In genomic region chr5:62333250-62333800, GRCh38 we compare ENCODE assay signal across 22 cellular contexts. TPM values are rescaled to one million over a fixed set of nuclear protein-coding genes. Genes with fewer than 3 reads are reported as not detected.
DNase-seq lines count a peak whose midpoint lies in the region; ATAC-seq lines count a peak whose summit lies in the region.
"Had no signal": no experiment of that assay in that cellular context is flagged by ENCODE, and none has a peak within 500 bp of the region (broad histone marks: within the 10 kb centered on the region; RNA-seq: fewer than 3 reads in every experiment).

No MANE protein-coding gene starts in this region.

- intact Hi-C loops in CD4-positive, alpha-beta memory T cell (cut with micrococcal nuclease): no loop called here

- DNase-seq in T-helper 2 cell treated with Interferon-gamma antibody and Interleukin-4, amounts not matched to agents 5 μg/mL and 100 μg/mL, for 36 hours (ENCODE audit: low spot score): no peak
- no peak for DNase-seq in T-helper 2 cell
- DNase-seq in CD4-positive, alpha-beta memory T cell: no peak
- DNase-seq in medulla oblongata (ENCODE audit: extremely low spot score): peak; percentile 17
- no peak for DNase-seq in kidney tubule cell (ENCODE audit: low spot score)
- no peak for DNase-seq in stimulated activated CD4-positive, alpha-beta T cell treated with anti-CD3 and anti-CD28 coated beads, Interleukin-2, amount 100 ng/mL, for 24 hours
- DNase-seq in NCI-H510A (lab: John Stamatoyannopoulos, UW): no peak
- DNase-seq: activated CD4-positive, alpha-beta T cell treated with anti-CD3 and anti-CD28 coated beads, Interleukin-2, amount 10 ng/mL, durations not matched to agents 7 days and 5 days; activated T-cell treated with anti-CD3 and anti-CD28 coated beads, Interleukin-2, amount 50 U/mL, for 1 hour; adrenal gland; cerebellar nuclear complex; endodermal cell; heart right ventricle; NCI-H1436; NCI-H2171 treated with DMSO at 0.1 percent for 48 hours; NCI-H748 treated with DMSO at 0.1 percent for 48 hours; PC-9; stimulated activated CD4-positive, alpha-beta T cell treated with anti-CD3 and anti-CD28 coated beads, Interleukin-12 subunit alpha, Interleukin-12 subunit beta, amount 100 ng/mL, for 4 hours had no signal

- H3K36me3 ChIP-seq in CD4-positive, alpha-beta memory T cell (ENCODE audit: insufficient read depth, low read length): peaks cover 18% of the 10 kb centered on the region
- H3K36me3 ChIP-seq: adrenal gland, neural progenitor cell had no signal

- peaks cover 21% of the 10 kb centered on the region for H3K36me3 Mint-ChIP-seq in T-helper 2 cell treated with Interferon-gamma antibody and Interleukin-4, amounts not matched to agents 5 μg/mL and 100 μg/mL, for 36 hours (ENCODE audit: low read depth)
- peaks cover 10 to 25% of the 10 kb centered on the region in 2 donors for H3K36me3 Mint-ChIP-seq in CD4-positive, alpha-beta memory T cell
- peaks cover 88% of the 10 kb centered on the region for H3K36me3 Mint-ChIP-seq in activated T-helper 17 cell treated with anti-CD3 and anti-CD28 coated beads, Interleukin-2, amount 50 U/mL, for 72 hours (ENCODE audit: low read depth)

- CTCF ChIA-PET in CD4-positive, alpha-beta memory T cell (lab: Charles Lee; ENCODE audit: partially characterized antibody): interaction anchor here (1.0 to 6.3 kb wide), 7 partner anchors 12 to 110 kb away, joined by 3 to 23 read pairs (median 3); no protein-coding TSS in a partner anchor

- H3K4me1 Mint-ChIP-seq in T-helper 2 cell treated with Interferon-gamma antibody and Interleukin-4, amounts not matched to agents 5 μg/mL and 100 μg/mL, for 36 hours (ENCODE audit: low read depth): peaks cover 50% of the 10 kb centered on the region
- H3K4me1 Mint-ChIP-seq in CD4-positive, alpha-beta memory T cell: peaks cover 46 to 83% (median 62%) of the 10 kb centered on the region in 4 donors
- H3K4me1 Mint-ChIP-seq in activated T-helper 17 cell treated with anti-CD3 and anti-CD28 coated beads, Interleukin-2, amount 50 U/mL, for 72 hours: peaks cover 47% of the 10 kb centered on the region
- H3K4me1 Mint-ChIP-seq: endodermal cell, neural progenitor cell had no signal

- no peaks in the 10 kb centered on the region for H3K27me3 Mint-ChIP-seq in T-helper 2 cell treated with Interferon-gamma antibody and Interleukin-4, amounts not matched to agents 5 μg/mL and 100 μg/mL, for 36 hours (ENCODE audit: low read depth)
- no peaks in the 10 kb centered on the region for H3K27me3 Mint-ChIP-seq in CD4-positive, alpha-beta memory T cell
- no peaks in the 10 kb centered on the region for H3K27me3 Mint-ChIP-seq in activated T-helper 17 cell treated with anti-CD3 and anti-CD28 coated beads, Interleukin-2, amount 50 U/mL, for 72 hours
- H3K27me3 Mint-ChIP-seq: activated CD4-positive, alpha-beta T cell treated with anti-CD3 and anti-CD28 coated beads, Interleukin-2, amount 10 ng/mL, durations not matched to agents 7 days and 5 days; memory B cell had no signal

- no peak for ATAC-seq in activated T-helper 17 cell treated with anti-CD3 and anti-CD28 coated beads, Interleukin-2, amount 50 U/mL, for 72 hours (replicated peaks)

- H3K27me3 ChIP-seq in CD4-positive, alpha-beta memory T cell (ENCODE audit: insufficient read depth, low read length): no peaks in the 10 kb centered on the region
- H3K27me3 ChIP-seq: adrenal gland, heart right ventricle, neural progenitor cell had no signal

- POLR2A ChIA-PET in CD4-positive, alpha-beta memory T cell (lab: Charles Lee; ENCODE audit: partially characterized antibody): interaction anchor here (1.4 kb wide), 1 partner anchor 70 kb away, joined by 4 read pairs; the partner anchor contains the start of gene DIMT1

- no peak overlapping the region for H3K4me3 ChIP-seq in CD4-positive, alpha-beta memory T cell (ENCODE audit: low read length in 2 of 2)
- H3K4me3 ChIP-seq: adrenal gland, heart right ventricle, neural progenitor cell, PC-9 had no signal

- H3K4me1 ChIP-seq in CD4-positive, alpha-beta memory T cell (ENCODE audit: insufficient read depth, low read length): peaks cover 64% of the 10 kb centered on the region
- H3K4me1 ChIP-seq: adrenal gland, neural progenitor cell had no signal

- H3K4me3 Mint-ChIP-seq in T-helper 2 cell treated with Interferon-gamma antibody and Interleukin-4, amounts not matched to agents 5 μg/mL and 100 μg/mL, for 36 hours: peak overlapping the region; percentile 4
- peak overlapping the region in 2 of 8 donors; percentile 12 to 60 for H3K4me3 Mint-ChIP-seq in CD4-positive, alpha-beta memory T cell
- H3K4me3 Mint-ChIP-seq in activated T-helper 17 cell treated with anti-CD3 and anti-CD28 coated beads, Interleukin-2, amount 50 U/mL, for 72 hours: no peak overlapping the region
- H3K4me3 Mint-ChIP-seq: activated CD4-positive, alpha-beta T cell treated with anti-CD3 and anti-CD28 coated beads, Interleukin-2, amount 10 ng/mL, durations not matched to agents 7 days and 5 days; endodermal cell; memory B cell; neural progenitor cell had no signal

- H3K9me3 ChIP-seq in CD4-positive, alpha-beta memory T cell (ENCODE audit: control insufficient read depth in 1 of 2, low read length in 2 of 2): no peaks in the 10 kb centered on the region
- H3K9me3 ChIP-seq: adrenal gland, heart right ventricle had no signal

- H3K27ac ChIP-seq in CD4-positive, alpha-beta memory T cell (ENCODE audit: low read depth, low read length): no peak overlapping the region
- H3K27ac ChIP-seq: 22Rv1, adrenal gland, heart right ventricle, neural progenitor cell, PC-9 had no signal

- H3K27ac Mint-ChIP-seq in T-helper 2 cell treated with Interferon-gamma antibody and Interleukin-4, amounts not matched to agents 5 μg/mL and 100 μg/mL, for 36 hours: no peak overlapping the region
- peak overlapping the region; percentile 32 to 87 (median 80) for H3K27ac Mint-ChIP-seq in CD4-positive, alpha-beta memory T cell
- H3K27ac Mint-ChIP-seq in activated T-helper 17 cell treated with anti-CD3 and anti-CD28 coated beads, Interleukin-2, amount 50 U/mL, for 72 hours: peak overlapping the region; percentile 89
- H3K27ac Mint-ChIP-seq: endodermal cell, memory B cell had no signal

- H3K9me3 Mint-ChIP-seq in T-helper 2 cell treated with Interferon-gamma antibody and Interleukin-4, amounts not matched to agents 5 μg/mL and 100 μg/mL, for 36 hours: no peaks in the 10 kb centered on the region
- no peaks in the 10 kb centered on the region for H3K9me3 Mint-ChIP-seq in CD4-positive, alpha-beta memory T cell
- no peaks in the 10 kb centered on the region for H3K9me3 Mint-ChIP-seq in activated T-helper 17 cell treated with anti-CD3 and anti-CD28 coated beads, Interleukin-2, amount 50 U/mL, for 72 hours
- H3K9me3 Mint-ChIP-seq: activated CD4-positive, alpha-beta T cell treated with anti-CD3 and anti-CD28 coated beads, Interleukin-2, amount 10 ng/mL, durations not matched to agents 7 days and 5 days; endodermal cell; memory B cell had no signal

RNA-seq across cellular contexts. Expression of gene KIF2A, which starts 27.3 kb away (rescaled TPM):
- 100 to 1,000 TPM; 151 to 157 TPM for total RNA-seq in CD4-positive, alpha-beta memory T cell
- polyA plus RNA-seq in CD4-positive, alpha-beta memory T cell: 100 to 1,000 TPM; 133 to 158 TPM
- 100 to 1,000 TPM; 243 to 283 TPM for total RNA-seq in activated T-helper 17 cell treated with anti-CD3 and anti-CD28 coated beads, Interleukin-2, amount 50 U/mL, for 72 hours
